Comparison of ENCODE assay signal across 8 cellular contexts in the genomic region with DNA sequence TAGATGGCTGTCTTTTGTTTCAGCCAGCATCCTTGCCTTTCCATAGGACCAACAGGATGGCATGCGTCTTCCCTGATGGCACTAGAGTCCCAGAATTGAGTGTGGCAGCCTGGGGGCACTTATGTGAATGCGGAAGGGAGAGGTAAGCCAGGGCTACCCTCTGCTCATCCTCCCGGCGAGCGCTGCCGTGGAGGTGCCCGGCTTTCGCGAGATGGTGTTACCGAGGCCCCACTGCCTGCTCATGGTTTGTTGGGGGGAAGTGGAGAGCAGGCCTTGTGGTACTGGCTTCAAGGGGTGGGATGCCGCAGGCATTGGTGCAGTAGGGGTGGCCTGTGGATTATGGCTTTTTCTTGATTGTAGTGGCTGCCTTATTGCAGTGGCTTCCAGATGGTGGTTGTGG.
"Had no signal": no experiment of that assay in that cellular context is flagged by ENCODE, and none has a peak within 500 bp of the region (broad histone marks: within the 10 kb centered on the region; RNA-seq: fewer than 3 reads in every experiment).

No MANE protein-coding gene starts in this region.

- FAIRE-seq: G401.6, GM12878, GM12891, GM12892, GM18507, GM19239 had no signal

- ATAC-seq: GM12878 had no signal

- DNase-seq: GDM1, GF-D8 had no signal

- H3K4me3 ChIP-seq: GM12878 had no signal
